1 cellular context compared by ENCODE assay signal in genomic region chr1:67766117-67766978, GRCh38.
TF ChIP-seq lines count a peak whose summit lies in the region.

No MANE protein-coding gene starts in this region.

TF ChIP-seq in GM23338, 12 proteins besides CTCF, POLR2A, EP300 and RAD21 (continued from another document):
- no peak for TF ChIP-seq ZNF462 (CRISPR knock-in tag; IDR thresholded peaks at IDR 0.05)
- TF ChIP-seq EZH2 (IDR thresholded peaks at IDR 0.05; ENCODE audit: low read depth, unreplicated experiment) = no peak
- TF ChIP-seq CREB1 (CRISPR knock-in tag; IDR thresholded peaks at IDR 0.05; ENCODE audit: low read depth) = no peak
- no peak for TF ChIP-seq STAT1 (IDR thresholded peaks at IDR 0.05; ENCODE audit: unreplicated experiment)
- TF ChIP-seq JUNB (IDR thresholded peaks at IDR 0.05; ENCODE audit: unreplicated experiment) = no peak
- no peak for TF ChIP-seq ZNF331 (CRISPR knock-in tag; IDR thresholded peaks at IDR 0.05; ENCODE audit: low read depth)
- no peak for TF ChIP-seq EZH2phosphoT487 (IDR thresholded peaks at IDR 0.05; ENCODE audit: unreplicated experiment)
- TF ChIP-seq ZNF114 (CRISPR knock-in tag; IDR thresholded peaks at IDR 0.05) = no peak
- no peak for TF ChIP-seq NANOG (IDR thresholded peaks at IDR 0.05; ENCODE audit: borderline replicate concordance)
